ENCODE assay signal across 30 cellular contexts in genomic region chr2:204473224-204473623, GRCh38.
"Had no signal": no experiment of that assay in that cellular context is flagged by ENCODE, and none has a peak within 500 bp of the region (broad histone marks: within the 10 kb centered on the region; RNA-seq: fewer than 3 reads in every experiment).

No MANE protein-coding gene starts in this region.

- H3K27me3 Mint-ChIP-seq: dendritic cell treated with granulocyte-macrophage colony-stimulating factor and Interleukin-4, amounts not matched to agents 40 ng/mL and 50 ng/mL, for 4 days; stimulated activated naive B cell treated with anti-CD40 and anti-IgM and Interleukin-4, amounts not matched to agents 10 μg/mL and 1 μg/mL and 100 μg/mL, for 72 hours had no signal

- H3K36me3 Mint-ChIP-seq: immature natural killer cell; natural killer cell; stimulated activated naive B cell treated with anti-CD40 and anti-IgM and Interleukin-4, amounts not matched to agents 10 μg/mL and 1 μg/mL and 100 μg/mL, for 72 hours had no signal

- DNase-seq: colonic mucosa; effector memory CD4-positive, alpha-beta T cell; foreskin melanocyte; glutamatergic neuron; heart right ventricle; hypothalamus; immature natural killer cell; islet precursor cell; kidney glomerular epithelial cell; left ventricle myocardium superior; lower lobe of right lung; natural killer cell; occipital lobe; ovary; posterior cingulate gyrus; psoas muscle; right cardiac atrium; sigmoid colon; stimulated activated CD4-positive, alpha-beta T cell treated with anti-CD3 and anti-CD28 coated beads, Interleukin-15, amount 100 ng/mL, for 24 hours; stimulated activated CD4-positive, alpha-beta T cell treated with anti-CD3 and anti-CD28 coated beads, Interleukin-2, amount 100 ng/mL, for 48 hours; stimulated activated naive B cell treated with anti-CD40 and anti-IgM and Interleukin-4, amounts not matched to agents 10 μg/mL and 1 μg/mL and 100 μg/mL, for 72 hours; stimulated activated naive CD8-positive, alpha-beta T cell treated with anti-CD3 and anti-CD28 coated beads, Interleukin-15, amount 100 ng/mL, for 72 hours; transverse colon; upper lobe of right lung; uterus had no signal

- H3K36me3 ChIP-seq: colonic mucosa, esophagus muscularis mucosa, heart right ventricle, lower lobe of right lung, ovary, sigmoid colon, suprapubic skin, transverse colon, upper lobe of right lung, uterus had no signal

- H3K9me3 Mint-ChIP-seq: dendritic cell treated with granulocyte-macrophage colony-stimulating factor and Interleukin-4, amounts not matched to agents 40 ng/mL and 50 ng/mL, for 4 days; immature natural killer cell; stimulated activated naive CD8-positive, alpha-beta T cell treated with anti-CD3 and anti-CD28 coated beads, Interleukin-15, amount 100 ng/mL, for 72 hours had no signal

- H3K27ac ChIP-seq: colonic mucosa, esophagus muscularis mucosa, heart right ventricle, lower lobe of right lung, ovary, psoas muscle, sigmoid colon, skin epidermis, suprapubic skin, transverse colon, upper lobe of right lung, uterus had no signal

- H3K4me1 Mint-ChIP-seq: immature natural killer cell; natural killer cell; stimulated activated naive B cell treated with anti-CD40 and anti-IgM and Interleukin-4, amounts not matched to agents 10 μg/mL and 1 μg/mL and 100 μg/mL, for 72 hours; stimulated activated naive CD8-positive, alpha-beta T cell treated with anti-CD3 and anti-CD28 coated beads, Interleukin-15, amount 100 ng/mL, for 72 hours had no signal

- H3K27ac Mint-ChIP-seq: dendritic cell treated with granulocyte-macrophage colony-stimulating factor and Interleukin-4, amounts not matched to agents 40 ng/mL and 50 ng/mL, for 4 days; immature natural killer cell; natural killer cell; stimulated activated naive B cell treated with anti-CD40 and anti-IgM and Interleukin-4, amounts not matched to agents 10 μg/mL and 1 μg/mL and 100 μg/mL, for 72 hours; stimulated activated naive CD8-positive, alpha-beta T cell treated with anti-CD3 and anti-CD28 coated beads, Interleukin-15, amount 100 ng/mL, for 72 hours had no signal

- H3K4me1 ChIP-seq: colonic mucosa, heart right ventricle, lower lobe of right lung, psoas muscle, transverse colon, upper lobe of right lung, uterus had no signal

- ATAC-seq: heart right ventricle; left ventricle myocardium superior; lower lobe of right lung; natural killer cell; psoas muscle; right cardiac atrium; stimulated activated naive B cell treated with anti-CD40 and anti-IgM and Interleukin-4, amounts not matched to agents 10 μg/mL and 1 μg/mL and 100 μg/mL, for 72 hours; stimulated activated naive CD8-positive, alpha-beta T cell treated with anti-CD3 and anti-CD28 coated beads, Interleukin-15, amount 100 ng/mL, for 72 hours; upper lobe of right lung had no signal

- FAIRE-seq: endothelial cell of umbilical vein had no signal

- H3K27me3 ChIP-seq: colonic mucosa, esophagus muscularis mucosa, heart right ventricle, ovary, sigmoid colon, suprapubic skin, transverse colon, upper lobe of right lung, uterus had no signal

- H3K9me3 ChIP-seq: colonic mucosa, esophagus muscularis mucosa, heart right ventricle, lower lobe of right lung, ovary, psoas muscle, sigmoid colon, suprapubic skin, transverse colon, upper lobe of right lung, uterus had no signal

- H3K4me3 Mint-ChIP-seq: dendritic cell treated with granulocyte-macrophage colony-stimulating factor and Interleukin-4, amounts not matched to agents 40 ng/mL and 50 ng/mL, for 4 days; immature natural killer cell; natural killer cell; stimulated activated naive B cell treated with anti-CD40 and anti-IgM and Interleukin-4, amounts not matched to agents 10 μg/mL and 1 μg/mL and 100 μg/mL, for 72 hours; stimulated activated naive CD8-positive, alpha-beta T cell treated with anti-CD3 and anti-CD28 coated beads, Interleukin-15, amount 100 ng/mL, for 72 hours had no signal

- H3K4me3 ChIP-seq: colonic mucosa, esophagus muscularis mucosa, heart right ventricle, lower lobe of right lung, ovary, psoas muscle, sigmoid colon, skin epidermis, suprapubic skin, transverse colon, upper lobe of right lung, uterus had no signal
